ENCODE assay signal across 1 cellular context in genomic region chr15:65540314-65540713, GRCh38.
TF ChIP-seq lines count a peak whose summit lies in the region.

No MANE protein-coding gene starts in this region.

TF ChIP-seq in GM23338, 12 proteins besides CTCF, POLR2A, EP300 and RAD21:
- TF ChIP-seq ZNF462 (CRISPR knock-in tag; IDR thresholded peaks at IDR 0.05) (no peak), ZNF331 (CRISPR knock-in tag; IDR thresholded peaks at IDR 0.05; ENCODE audit: low read depth) (no peak), STAT1 (IDR thresholded peaks at IDR 0.05; ENCODE audit: unreplicated experiment) (no peak), CREB1 (CRISPR knock-in tag; IDR thresholded peaks at IDR 0.05; ENCODE audit: low read depth) (no peak), EZH2phosphoT487 (IDR thresholded peaks at IDR 0.05; ENCODE audit: unreplicated experiment) (no peak), JUNB (IDR thresholded peaks at IDR 0.05; ENCODE audit: unreplicated experiment) (no peak), EZH2 (IDR thresholded peaks at IDR 0.05; ENCODE audit: low read depth, unreplicated experiment) (no peak), NANOG (IDR thresholded peaks at IDR 0.05; ENCODE audit: borderline replicate concordance) (no peak), POLR2AphosphoS5 (IDR thresholded peaks at IDR 0.05; ENCODE audit: low read depth) (no peak), ETS1 (IDR thresholded peaks at IDR 0.05) (no peak), REST (IDR thresholded peaks at IDR 0.05; ENCODE audit: unreplicated experiment) (no peak), ZNF114 (CRISPR knock-in tag; IDR thresholded peaks at IDR 0.05) (no peak)
TF ChIP-seq in GM23338: peak in this region for 0.
